1 cellular context compared by ENCODE assay signal in genomic region chr16:14395710-14396300, GRCh38.
TF ChIP-seq lines count a peak whose summit lies in the region.
"Not testable (repeated sequence)": the region's sequence is repeated elsewhere in the genome, so short reads cannot be mapped to it uniquely, and the experiment has no call there.

No MANE protein-coding gene starts in this region.

TF ChIP-seq in HepG2, 621 proteins besides CTCF, POLR2A, EP300 and RAD21 (continued from another document):
- peak; percentile 67 for TF ChIP-seq PAXIP1 (CRISPR knock-in tag; conservative IDR thresholded peaks at IDR 0.05)
- 0 out of 2 replicates have a peak, but pooled peaks have one; percentile 60 for TF ChIP-seq TBP (CRISPR knock-in tag; IDR thresholded peaks at IDR 0.05)
- 0 out of 2 replicates have a peak, but pooled peaks have one; percentile 41 for TF ChIP-seq BORCS8-MEF2B (CRISPR knock-in tag; IDR thresholded peaks at IDR 0.05)
- peak; percentile 62; the same call in 1 of the 2 replicates for TF ChIP-seq RXRB (CRISPR knock-in tag; IDR thresholded peaks at IDR 0.05; ENCODE audit: borderline replicate concordance)
- TF ChIP-seq MIER3 (CRISPR knock-in tag; IDR thresholded peaks at IDR 0.05; ENCODE audit: borderline replicate concordance): peak; percentile 41; the same call in 1 of the 2 replicates
- TF ChIP-seq FOXP4 (CRISPR knock-in tag; IDR thresholded peaks at IDR 0.05): peak; percentile 41; the same call in 1 of the 2 replicates
- 0 out of 2 replicates have a peak, but pooled peaks have one; percentile 18 for TF ChIP-seq FOXK1 (CRISPR knock-in tag; IDR thresholded peaks at IDR 0.05; ENCODE audit: borderline replicate concordance, low read depth)
- TF ChIP-seq NR2F6 (IDR thresholded peaks at IDR 0.05); MAZ (IDR thresholded peaks at IDR 0.05; ENCODE audit: borderline replicate concordance, low read depth, low read length); FOXP1 (IDR thresholded peaks at IDR 0.05); FOXA1 (IDR thresholded peaks at IDR 0.05): not testable (repeated sequence)
- TF ChIP-seq NR2F6 (CRISPR knock-in tag; IDR thresholded peaks at IDR 0.05): peak; percentile 38; the same call in 1 of the 2 replicates
- 0 out of 2 replicates have a peak, but pooled peaks have one; percentile 17 for TF ChIP-seq ZNF777 (CRISPR knock-in tag; IDR thresholded peaks at IDR 0.05)
- 0 out of 2 replicates have a peak, but pooled peaks have one; percentile 26 for TF ChIP-seq ZNF138 (CRISPR knock-in tag; IDR thresholded peaks at IDR 0.05; ENCODE audit: low read depth)
- 0 out of 2 replicates have a peak, but pooled peaks have one; percentile 22 for TF ChIP-seq MAZ (CRISPR knock-in tag; IDR thresholded peaks at IDR 0.05; ENCODE audit: low read depth)
- TF ChIP-seq MYPOP (CRISPR knock-in tag; IDR thresholded peaks at IDR 0.05): 0 out of 2 replicates have a peak, but pooled peaks have one; percentile 26
- TF ChIP-seq ZSCAN9 (CRISPR knock-in tag; IDR thresholded peaks at IDR 0.05; ENCODE audit: borderline replicate concordance): 0 out of 2 replicates have a peak, but pooled peaks have one; percentile 24
- TF ChIP-seq ZNF543 (CRISPR knock-in tag; IDR thresholded peaks at IDR 0.05): 0 out of 2 replicates have a peak, but pooled peaks have one; percentile 29
- TF ChIP-seq TBX2 (CRISPR knock-in tag; IDR thresholded peaks at IDR 0.05; ENCODE audit: borderline replicate concordance): peak; percentile 18; the same call in 1 of the 2 replicates
- TF ChIP-seq FOXP1 (CRISPR knock-in tag; IDR thresholded peaks at IDR 0.05): peak; percentile 29; the same call in 1 of the 2 replicates
- TF ChIP-seq TEAD3 (CRISPR knock-in tag; optimal IDR thresholded peaks at IDR 0.05; ENCODE audit: borderline replicate concordance): peak; percentile 30
- TF ChIP-seq ZNF7 (CRISPR knock-in tag; IDR thresholded peaks at IDR 0.05): peak; percentile 73; the same call in 1 of the 2 replicates
- peak; percentile 58; the same call in 1 of the 2 replicates for TF ChIP-seq ZNF362 (CRISPR knock-in tag; IDR thresholded peaks at IDR 0.05; ENCODE audit: borderline replicate concordance)
- peak; percentile 17; the same call in 1 of the 2 replicates for TF ChIP-seq ZNF232 (CRISPR knock-in tag; IDR thresholded peaks at IDR 0.05; ENCODE audit: borderline replicate concordance)
- TF ChIP-seq SATB2 (CRISPR knock-in tag; IDR thresholded peaks at IDR 0.05): 0 out of 2 replicates have a peak, but pooled peaks have one; percentile 74
- TF ChIP-seq GLI4 (CRISPR knock-in tag; IDR thresholded peaks at IDR 0.05; ENCODE audit: borderline replicate concordance): 0 out of 2 replicates have a peak, but pooled peaks have one; percentile 16
- peak; percentile 85 for TF ChIP-seq ARID5B (CRISPR knock-in tag; IDR thresholded peaks at IDR 0.05)
- TF ChIP-seq ZNF205 (CRISPR knock-in tag; IDR thresholded peaks at IDR 0.05): 0 out of 2 replicates have a peak, but pooled peaks have one; percentile 29
- TF ChIP-seq MED1 (CRISPR knock-in tag; IDR thresholded peaks at IDR 0.05): 0 out of 2 replicates have a peak, but pooled peaks have one; percentile 26
- TF ChIP-seq ARNT2 (CRISPR knock-in tag; IDR thresholded peaks at IDR 0.05; ENCODE audit: low read depth): 0 out of 2 replicates have a peak, but pooled peaks have one; percentile 8
- TF ChIP-seq YEATS4 (CRISPR knock-in tag; IDR thresholded peaks at IDR 0.05; ENCODE audit: borderline replicate concordance): 0 out of 2 replicates have a peak, but pooled peaks have one; percentile 37
- 0 out of 2 replicates have a peak, but pooled peaks have one; percentile 22 for TF ChIP-seq ZNF792 (CRISPR knock-in tag; IDR thresholded peaks at IDR 0.05)
- peak; percentile 35 for TF ChIP-seq MNT (IDR thresholded peaks at IDR 0.05)
- 0 out of 2 replicates have a peak, but pooled peaks have one; percentile 45 for TF ChIP-seq ARNTL (CRISPR knock-in tag; IDR thresholded peaks at IDR 0.05)
- TF ChIP-seq GFI1 (CRISPR knock-in tag; IDR thresholded peaks at IDR 0.05; ENCODE audit: borderline replicate concordance): 0 out of 2 replicates have a peak, but pooled peaks have one; percentile 14
- peak; percentile 57; the same call in 1 of the 2 replicates for TF ChIP-seq ZGPAT (CRISPR knock-in tag; IDR thresholded peaks at IDR 0.05)
- TF ChIP-seq MAX (IDR thresholded peaks at IDR 0.05): peak; percentile 21; the same call in 1 of the 2 replicates
- peak; percentile 53; the same call in 1 of the 2 replicates for TF ChIP-seq THRA (CRISPR knock-in tag; IDR thresholded peaks at IDR 0.05; ENCODE audit: borderline replicate concordance)
- peak; percentile 23 for TF ChIP-seq FOXA1 (CRISPR knock-in tag; IDR thresholded peaks at IDR 0.05)
- peak; percentile 36; the same call in 1 of the 2 replicates for TF ChIP-seq HDAC2 (CRISPR knock-in tag; IDR thresholded peaks at IDR 0.05)
- 0 out of 2 replicates have a peak, but pooled peaks have one; percentile 25 for TF ChIP-seq HDAC1 (CRISPR knock-in tag; IDR thresholded peaks at IDR 0.05)
